Comparison of ENCODE assay signal across 9 cellular contexts in the genomic region with DNA sequence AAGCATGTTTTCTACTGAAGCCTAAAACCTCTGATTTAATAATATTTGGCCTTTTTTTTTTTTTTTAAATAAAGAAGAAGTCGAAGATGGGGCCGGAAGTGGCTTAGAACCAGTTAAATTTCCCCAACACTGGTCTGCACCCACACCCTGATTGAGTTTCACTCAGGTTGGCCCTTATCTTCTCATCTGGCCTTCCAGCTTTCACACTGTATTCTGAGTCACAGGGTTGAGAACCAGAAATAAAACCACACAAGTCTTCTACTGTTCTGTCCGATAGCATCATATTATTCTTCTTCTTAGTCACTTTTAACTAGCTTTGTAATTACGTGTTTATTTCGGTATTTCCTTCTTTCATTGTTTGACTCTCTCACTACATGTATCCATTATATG. TPM values are rescaled to one million over a fixed set of nuclear protein-coding genes. Genes with fewer than 3 reads are reported as not detected.
DNase-seq lines count a peak whose midpoint lies in the region; ATAC-seq and TF ChIP-seq lines count a peak whose summit lies in the region.
"Had no signal": no experiment of that assay in that cellular context is flagged by ENCODE, and none has a peak within 500 bp of the region (broad histone marks: within the 10 kb centered on the region; RNA-seq: fewer than 3 reads in every experiment).

No MANE protein-coding gene starts in this region.

- BruUV-seq in A673 (replicated peaks; lab: Mats Ljungman, UMichigan) (no TSS peak), OCI-LY7 (replicated peaks; lab: Mats Ljungman, UMichigan) (no TSS peak)

- no peaks in the 10 kb centered on the region for H3K9me3 Mint-ChIP-seq in activated CD8-positive, alpha-beta T cell treated with anti-CD3 and anti-CD28 coated beads, Interleukin-2, amount 10 ng/mL, durations not matched to agents 7 days and 5 days (ENCODE audit: insufficient read depth)

- POLR2A ChIA-PET in activated CD8-positive, alpha-beta T cell treated with anti-CD3 and anti-CD28 coated beads, Interleukin-2, amount 10 ng/mL, durations not matched to agents 7 days and 5 days (lab: Charles Lee): no interaction called here
- POLR2A ChIA-PET in A673 (lab: Charles Lee; ENCODE audit: low non-redundant PET): interaction anchor here (0.7 kb wide), 1 partner anchor 633 kb away, joined by 7 read pairs; no protein-coding TSS in a partner anchor
- POLR2A ChIA-PET in OCI-LY7 (lab: Charles Lee): interaction anchor here (1.1 kb wide), 1 partner anchor 97 kb away, joined by 3 read pairs; no protein-coding TSS in a partner anchor

- no peak overlapping the region for H3K4me3 Mint-ChIP-seq in activated CD8-positive, alpha-beta T cell treated with anti-CD3 and anti-CD28 coated beads, Interleukin-2, amount 10 ng/mL, durations not matched to agents 7 days and 5 days

- H3K9me3 ChIP-seq in A673 (ENCODE audit: low read depth, low read length, poor library complexity, severe bottlenecking): no peaks in the 10 kb centered on the region
- H3K9me3 ChIP-seq in Peyer's patch: no peaks in the 10 kb centered on the region
- no peaks in the 10 kb centered on the region for H3K9me3 ChIP-seq in OCI-LY7 (ENCODE audit: low read length)
- H3K9me3 ChIP-seq: thoracic aorta had no signal

- H3K79me2 ChIP-seq in OCI-LY7 (ENCODE audit: insufficient read depth, low read depth, low read length): no peaks in the 10 kb centered on the region

- no peaks in the 10 kb centered on the region for H4K20me1 ChIP-seq in OCI-LY7 (ENCODE audit: insufficient read depth, low read length)

- H3K27ac ChIP-seq in A673 (ENCODE audit: low read depth, low read length, poor library complexity, severe bottlenecking) (no peak overlapping the region), Peyer's patch (no peak overlapping the region), OCI-LY7 (ENCODE audit: low read depth, low read length, poor library complexity, severe bottlenecking) (no peak overlapping the region)
- H3K27ac ChIP-seq: thoracic aorta had no signal

- H3K27me3 ChIP-seq in A673 (replicated peaks; ENCODE audit: insufficient read depth, low read depth, low read length, poor library complexity) (no peaks in the 10 kb centered on the region), Peyer's patch (no peaks in the 10 kb centered on the region)

- peaks cover 8% of the 10 kb centered on the region for H3K4me1 Mint-ChIP-seq in activated CD8-positive, alpha-beta T cell treated with anti-CD3 and anti-CD28 coated beads, Interleukin-2, amount 10 ng/mL, durations not matched to agents 7 days and 5 days (ENCODE audit: low read depth)

- no peaks in the 10 kb centered on the region for H3K36me3 Mint-ChIP-seq in activated CD8-positive, alpha-beta T cell treated with anti-CD3 and anti-CD28 coated beads, Interleukin-2, amount 10 ng/mL, durations not matched to agents 7 days and 5 days (ENCODE audit: low read depth)

- H3K36me3 ChIP-seq in A673 (ENCODE audit: insufficient read depth, low read length, poor library complexity, severe bottlenecking) (no peaks in the 10 kb centered on the region), Peyer's patch (no peaks in the 10 kb centered on the region), OCI-LY7 (ENCODE audit: insufficient read depth, low read length) (no peaks in the 10 kb centered on the region)
- H3K36me3 ChIP-seq: thoracic aorta had no signal

- H3K9me2 ChIP-seq in OCI-LY7 (ENCODE audit: insufficient read depth, low read length): no peaks in the 10 kb centered on the region

- H3K27me3 Mint-ChIP-seq in activated CD8-positive, alpha-beta T cell treated with anti-CD3 and anti-CD28 coated beads, Interleukin-2, amount 10 ng/mL, durations not matched to agents 7 days and 5 days (ENCODE audit: low read depth): peaks cover 10% of the 10 kb centered on the region

- CTCF ChIA-PET in activated CD8-positive, alpha-beta T cell treated with anti-CD3 and anti-CD28 coated beads, Interleukin-2, amount 10 ng/mL, durations not matched to agents 7 days and 5 days (lab: Charles Lee): no interaction called here
- CTCF ChIA-PET in A673 (lab: Charles Lee): no interaction called here
- CTCF ChIA-PET in OCI-LY7 (lab: Charles Lee; ENCODE audit: unreplicated experiment): no interaction called here

- no peak for TF ChIP-seq POLR2A in Peyer's patch (IDR thresholded peaks at IDR 0.05)

- intact Hi-C loops in A673 (cut with micrococcal nuclease; ENCODE audit: unreplicated experiment): no loop called here
- intact Hi-C loops in OCI-LY7 (cut with micrococcal nuclease; ENCODE audit: unreplicated experiment): no loop called here

- no peak overlapping the region for H3K4me2 ChIP-seq in OCI-LY7 (ENCODE audit: low read length)

- H3K4me1 ChIP-seq in A673 (ENCODE audit: insufficient read depth, low read length, poor library complexity, severe bottlenecking) (peaks cover 8% of the 10 kb centered on the region), Peyer's patch (no peaks in the 10 kb centered on the region), OCI-LY7 (ENCODE audit: insufficient read depth, low read length, poor library complexity, severe bottlenecking) (no peaks in the 10 kb centered on the region)

- TF ChIP-seq CTCF in A673 (conservative IDR thresholded peaks at IDR 0.05; ENCODE audit: low read depth, low read length): no peak
- TF ChIP-seq CTCF in Peyer's patch (IDR thresholded peaks at IDR 0.05): no peak
- no peak for TF ChIP-seq CTCF in OCI-LY7 (conservative IDR thresholded peaks at IDR 0.05; ENCODE audit: low read length)

- no peak overlapping the region for H3K27ac Mint-ChIP-seq in activated CD8-positive, alpha-beta T cell treated with anti-CD3 and anti-CD28 coated beads, Interleukin-2, amount 10 ng/mL, durations not matched to agents 7 days and 5 days

- H3K4me3 ChIP-seq in A673 (ENCODE audit: low read depth, low read length, poor library complexity, severe bottlenecking): no peak overlapping the region
- no peak overlapping the region for H3K4me3 ChIP-seq in Peyer's patch
- H3K4me3 ChIP-seq in OCI-LY7 (ENCODE audit: low read depth, low read length, poor library complexity, severe bottlenecking): no peak overlapping the region
- H3K4me3 ChIP-seq: thoracic aorta had no signal

- peak; percentile 68 for ATAC-seq in HG03558 (IDR thresholded peaks at IDR 0.05; ENCODE audit: extremely low read depth, unreplicated experiment)
- peak; percentile 88 for ATAC-seq in activated CD8-positive, alpha-beta T cell treated with anti-CD3 and anti-CD28 coated beads, Interleukin-2, amount 10 ng/mL, durations not matched to agents 7 days and 5 days
- no peak for ATAC-seq in GM18873 (IDR thresholded peaks at IDR 0.05; ENCODE audit: low FRiP score, unreplicated experiment)

- peak; percentile 19 for DNase-seq in CD1c-positive myeloid dendritic cell (ENCODE audit: extremely low spot score)
- peak; percentile 54 for DNase-seq in activated CD8-positive, alpha-beta T cell treated with anti-CD3 and anti-CD28 coated beads, Interleukin-2, amount 10 ng/mL, durations not matched to agents 7 days and 5 days
- peak; percentile 58 for DNase-seq in medulla oblongata (ENCODE audit: extremely low spot score)
- DNase-seq in A673 (ENCODE audit: low spot score): no peak
- no peak for DNase-seq in Peyer's patch
- no peak for DNase-seq in OCI-LY7 (ENCODE audit: low spot score)

- H2AFZ ChIP-seq in OCI-LY7 (ENCODE audit: low read length): no peak overlapping the region

RNA-seq across cellular contexts. Expression of a gene that starts 9.9 kb away (rescaled TPM):
- total RNA-seq in activated CD8-positive, alpha-beta T cell treated with anti-CD3 and anti-CD28 coated beads, Interleukin-2, amount 10 ng/mL, durations not matched to agents 7 days and 5 days: not detected
- total RNA-seq in A673 (2021): 0.55 and 0.56 TPM in 2 replicates
- under 1 TPM in 2 of 4 donors, not detected in 2; 0.27 to 0.83 TPM for total RNA-seq in Peyer's patch
- not detected in 2 replicates for total RNA-seq in OCI-LY7 (2014; rRNA removed; shearing (Covaris generic))
- not detected in 2 replicates for total RNA-seq in OCI-LY7 (2022)

Comparison
In these comparisons a context has a peak if more than half of its experiments do, and no peak if none do; other contexts are left out.
1. DNase-seq: peak in CD1c-positive myeloid dendritic cell (single experiment), activated CD8-positive, alpha-beta T cell treated with anti-CD3 and anti-CD28 coated beads, Interleukin-2, amount 10 ng/mL, durations not matched to agents 7 days and 5 days (single experiment) and medulla oblongata (single experiment); none in A673 (single experiment), Peyer's patch (0 of 3) and OCI-LY7 (single experiment).